ENCODE assay signal across 1 cellular context in the genomic region with DNA sequence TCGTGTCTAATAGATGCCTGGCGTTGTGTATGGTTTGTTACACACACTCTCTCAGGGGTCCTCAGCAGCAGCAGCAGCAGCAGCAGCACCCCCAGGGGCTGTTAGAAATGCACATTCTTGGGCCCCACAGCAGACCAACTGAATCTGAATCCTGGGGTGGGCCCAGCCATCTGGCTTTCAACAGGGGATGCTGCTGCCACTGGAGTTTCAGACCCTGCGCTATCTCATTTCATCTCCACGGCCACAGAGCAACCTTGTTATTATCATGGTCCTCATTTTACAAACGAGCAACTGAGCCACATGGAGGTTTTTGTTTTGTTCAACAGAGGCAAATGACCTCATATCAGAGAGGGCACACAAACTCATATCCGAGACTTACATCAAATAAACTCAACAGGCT.
TF ChIP-seq lines count a peak whose summit lies in the region.

No MANE protein-coding gene starts in this region.

TF ChIP-seq in IMR-90, 13 proteins besides CTCF, POLR2A, EP300 and RAD21 (continued from another document):
- no peak for TF ChIP-seq CEBPB (IDR thresholded peaks at IDR 0.05; ENCODE audit: low read depth, low read length)
- no peak for TF ChIP-seq NFE2L2 (IDR thresholded peaks at IDR 0.05; ENCODE audit: low read depth, low read length)
- TF ChIP-seq SMC3 (IDR thresholded peaks at IDR 0.05; ENCODE audit: low read depth, low read length), result no peak
- TF ChIP-seq USF2 (IDR thresholded peaks at IDR 0.05; ENCODE audit: low read depth, low read length), result no peak
- no peak for TF ChIP-seq MAZ (IDR thresholded peaks at IDR 0.05; ENCODE audit: borderline replicate concordance, low read depth, low read length)
TF ChIP-seq in IMR-90: peak in this region for 0.
